In the genomic region with DNA sequence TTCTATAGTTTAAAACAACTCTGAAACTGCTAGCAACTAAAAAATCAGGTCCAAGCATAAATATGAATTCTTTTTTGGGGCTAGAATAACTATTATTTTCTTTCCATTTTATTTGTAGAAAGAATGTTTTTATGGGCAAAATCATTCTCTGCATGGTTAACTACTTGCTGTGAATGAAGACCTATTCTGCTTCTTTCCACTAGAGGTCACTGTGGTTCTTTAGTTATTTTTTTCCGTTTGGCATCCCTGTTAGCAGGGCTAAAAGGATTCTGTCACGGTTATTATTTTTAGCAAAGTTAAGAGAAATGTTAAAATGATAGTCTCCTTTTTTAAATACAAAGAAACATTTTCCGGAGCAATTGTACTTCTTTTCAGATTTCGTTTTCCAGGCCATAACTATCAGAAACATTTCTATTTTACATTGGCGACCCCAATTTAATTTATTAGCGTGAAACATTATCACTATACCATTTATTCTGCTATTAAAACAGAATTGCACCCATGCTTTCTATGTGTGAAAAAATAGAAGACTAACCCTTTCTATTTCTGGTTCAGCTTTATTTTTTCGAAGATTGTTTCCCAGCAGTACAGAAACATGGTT, we compare ENCODE assay signal across 8 cellular contexts.
A peak's percentile ranks its signal among the peaks of the same experiment; 100 is the strongest.
DNase-seq lines count a peak whose midpoint lies in the region; ATAC-seq and TF ChIP-seq lines count a peak whose summit lies in the region.

No MANE protein-coding gene starts in this region.

- POLR2A ChIA-PET in MCF 10A (lab: Yijun Ruan, JAX), result interaction anchor here (0.5 to 1.2 kb wide), 2 partner anchors 35 to 195 kb away, joined by 3 read pairs; no protein-coding TSS in a partner anchor

- no peaks in the 10 kb centered on the region for H3K27me3 Mint-ChIP-seq in MCF 10A (ENCODE audit: insufficient read depth, unreplicated experiment)

- H3K36me3 ChIP-seq in left lung, result no peaks in the 10 kb centered on the region

- intact Hi-C loops in MCF 10A (cut with micrococcal nuclease), result loop anchor here (1.0 to 2.0 kb wide), 9 partner anchors 97 to 819 kb away; no protein-coding TSS in a partner anchor
- intact Hi-C loops in left lung (cut with DNase I), result no loop called here

- TF ChIP-seq CTCF in MCF 10A (IDR thresholded peaks at IDR 0.05; ENCODE audit: unreplicated experiment), result peak; percentile 55
- TF ChIP-seq CTCF in left lung (IDR thresholded peaks at IDR 0.05), result peak; percentile 77 to 79

- no peak overlapping the region for H3K4me3 ChIP-seq in left lung

- peak; percentile 63 for ATAC-seq in GM18502 (IDR thresholded peaks at IDR 0.05; ENCODE audit: poor library complexity, unreplicated experiment)
- peak; percentile 71 for ATAC-seq in HG03097 (IDR thresholded peaks at IDR 0.05; ENCODE audit: low FRiP score, unreplicated experiment)
- peak; percentile 80 for ATAC-seq in left lung
- ATAC-seq in stimulated activated effector memory CD8-positive, alpha-beta T cell treated with anti-CD3 and anti-CD28 coated beads, Interleukin-12 subunit alpha, Interleukin-12 subunit beta, amount 100 ng/mL, for 72 hours, result no peak

- no peaks in the 10 kb centered on the region for H3K4me1 ChIP-seq in left lung

- no peak overlapping the region for H3K27ac ChIP-seq in left lung

- H3K27ac Mint-ChIP-seq in MCF 10A (ENCODE audit: low read depth, unreplicated experiment), result no peak overlapping the region
- no peak overlapping the region for H3K27ac Mint-ChIP-seq in stimulated activated effector memory CD8-positive, alpha-beta T cell treated with anti-CD3 and anti-CD28 coated beads, Interleukin-12 subunit alpha, Interleukin-12 subunit beta, amount 100 ng/mL, for 72 hours

- no peaks in the 10 kb centered on the region for H3K4me1 Mint-ChIP-seq in MCF 10A (ENCODE audit: insufficient read depth, unreplicated experiment)
- no peaks in the 10 kb centered on the region for H3K4me1 Mint-ChIP-seq in stimulated activated effector memory CD8-positive, alpha-beta T cell treated with anti-CD3 and anti-CD28 coated beads, Interleukin-12 subunit alpha, Interleukin-12 subunit beta, amount 100 ng/mL, for 72 hours

- no peaks in the 10 kb centered on the region for H3K9me3 ChIP-seq in left lung

- H3K27me3 ChIP-seq in left lung, result no peaks in the 10 kb centered on the region

- DNase-seq in AG08395 (ENCODE audit: low spot score) (peak; percentile 58), NCI-H524 treated with DMSO at 0.1 percent for 48 hours (lab: John Stamatoyannopoulos, UW) (peak; percentile 3), MCF 10A (ENCODE audit: unreplicated experiment) (peak; percentile 45), left lung (no peak)
- no peak for DNase-seq in stimulated activated effector memory CD8-positive, alpha-beta T cell treated with anti-CD3 and anti-CD28 coated beads, Interleukin-12 subunit alpha, Interleukin-12 subunit beta, amount 100 ng/mL, for 72 hours (ENCODE audit: low spot score in 2 of 2)
- no peak for DNase-seq in activated T-cell treated with anti-CD3 and anti-CD28 coated beads, Interleukin-2, amount 50 U/mL, for 48 hours

- H3K36me3 Mint-ChIP-seq in MCF 10A (ENCODE audit: insufficient read depth, unreplicated experiment), result no peaks in the 10 kb centered on the region
- no peaks in the 10 kb centered on the region for H3K36me3 Mint-ChIP-seq in stimulated activated effector memory CD8-positive, alpha-beta T cell treated with anti-CD3 and anti-CD28 coated beads, Interleukin-12 subunit alpha, Interleukin-12 subunit beta, amount 100 ng/mL, for 72 hours

- peaks cover 9% of the 10 kb centered on the region for H3K9me3 Mint-ChIP-seq in MCF 10A (ENCODE audit: unreplicated experiment)
- no peaks in the 10 kb centered on the region for H3K9me3 Mint-ChIP-seq in stimulated activated effector memory CD8-positive, alpha-beta T cell treated with anti-CD3 and anti-CD28 coated beads, Interleukin-12 subunit alpha, Interleukin-12 subunit beta, amount 100 ng/mL, for 72 hours

- no TSS peak for BruUV-seq in MCF 10A (replicated peaks; lab: Mats Ljungman, UMichigan)

- H3K4me3 Mint-ChIP-seq in MCF 10A (ENCODE audit: unreplicated experiment), result no peak overlapping the region
- H3K4me3 Mint-ChIP-seq in stimulated activated effector memory CD8-positive, alpha-beta T cell treated with anti-CD3 and anti-CD28 coated beads, Interleukin-12 subunit alpha, Interleukin-12 subunit beta, amount 100 ng/mL, for 72 hours, result no peak overlapping the region

- CTCF ChIA-PET in MCF 10A (lab: Yijun Ruan, JAX), result interaction anchor here (0.6 to 1.2 kb wide), 5 partner anchors 11 to 740 kb away, joined by 3 to 5 read pairs (median 4); no protein-coding TSS in a partner anchor

Comparison
In these comparisons a context has a peak if more than half of its experiments do, and no peak if none do; other contexts are left out.
1. DNase-seq: peak in AG08395 (single experiment), NCI-H524 treated with DMSO at 0.1 percent for 48 hours (single experiment) and MCF 10A (single experiment); none in left lung (0 of 2), stimulated activated effector memory CD8-positive, alpha-beta T cell treated with anti-CD3 and anti-CD28 coated beads, Interleukin-12 subunit alpha, Interleukin-12 subunit beta, amount 100 ng/mL, for 72 hours (0 of 2) and activated T-cell treated with anti-CD3 and anti-CD28 coated beads, Interleukin-2, amount 50 U/mL, for 48 hours (0 of 2).